ENCODE assay signal across 1 cellular context in genomic region chr6:53192590-53193232, GRCh38.
TF ChIP-seq lines count a peak whose summit lies in the region.

No MANE protein-coding gene starts in this region.

TF ChIP-seq in SK-N-SH, 30 proteins besides CTCF, POLR2A, EP300 and RAD21 (continued from another document):
- TF ChIP-seq, protein P1, sequence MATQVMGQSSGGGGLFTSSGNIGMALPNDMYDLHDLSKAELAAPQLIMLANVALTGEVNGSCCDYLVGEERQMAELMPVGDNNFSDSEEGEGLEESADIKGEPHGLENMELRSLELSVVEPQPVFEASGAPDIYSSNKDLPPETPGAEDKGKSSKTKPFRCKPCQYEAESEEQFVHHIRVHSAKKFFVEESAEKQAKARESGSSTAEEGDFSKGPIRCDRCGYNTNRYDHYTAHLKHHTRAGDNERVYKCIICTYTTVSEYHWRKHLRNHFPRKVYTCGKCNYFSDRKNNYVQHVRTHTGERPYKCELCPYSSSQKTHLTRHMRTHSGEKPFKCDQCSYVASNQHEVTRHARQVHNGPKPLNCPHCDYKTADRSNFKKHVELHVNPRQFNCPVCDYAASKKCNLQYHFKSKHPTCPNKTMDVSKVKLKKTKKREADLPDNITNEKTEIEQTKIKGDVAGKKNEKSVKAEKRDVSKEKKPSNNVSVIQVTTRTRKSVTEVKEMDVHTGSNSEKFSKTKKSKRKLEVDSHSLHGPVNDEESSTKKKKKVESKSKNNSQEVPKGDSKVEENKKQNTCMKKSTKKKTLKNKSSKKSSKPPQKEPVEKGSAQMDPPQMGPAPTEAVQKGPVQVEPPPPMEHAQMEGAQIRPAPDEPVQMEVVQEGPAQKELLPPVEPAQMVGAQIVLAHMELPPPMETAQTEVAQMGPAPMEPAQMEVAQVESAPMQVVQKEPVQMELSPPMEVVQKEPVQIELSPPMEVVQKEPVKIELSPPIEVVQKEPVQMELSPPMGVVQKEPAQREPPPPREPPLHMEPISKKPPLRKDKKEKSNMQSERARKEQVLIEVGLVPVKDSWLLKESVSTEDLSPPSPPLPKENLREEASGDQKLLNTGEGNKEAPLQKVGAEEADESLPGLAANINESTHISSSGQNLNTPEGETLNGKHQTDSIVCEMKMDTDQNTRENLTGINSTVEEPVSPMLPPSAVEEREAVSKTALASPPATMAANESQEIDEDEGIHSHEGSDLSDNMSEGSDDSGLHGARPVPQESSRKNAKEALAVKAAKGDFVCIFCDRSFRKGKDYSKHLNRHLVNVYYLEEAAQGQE (IDR thresholded peaks at IDR 0.05; ENCODE audit: low read depth, low read length), result no peak
- TF ChIP-seq MXI1 (IDR thresholded peaks at IDR 0.05; ENCODE audit: low read depth, low read length) (no peak), SMC3 (IDR thresholded peaks at IDR 0.05; ENCODE audit: low read depth, low read length) (no peak)
